8 cellular contexts compared by ENCODE assay signal in the genomic region with DNA sequence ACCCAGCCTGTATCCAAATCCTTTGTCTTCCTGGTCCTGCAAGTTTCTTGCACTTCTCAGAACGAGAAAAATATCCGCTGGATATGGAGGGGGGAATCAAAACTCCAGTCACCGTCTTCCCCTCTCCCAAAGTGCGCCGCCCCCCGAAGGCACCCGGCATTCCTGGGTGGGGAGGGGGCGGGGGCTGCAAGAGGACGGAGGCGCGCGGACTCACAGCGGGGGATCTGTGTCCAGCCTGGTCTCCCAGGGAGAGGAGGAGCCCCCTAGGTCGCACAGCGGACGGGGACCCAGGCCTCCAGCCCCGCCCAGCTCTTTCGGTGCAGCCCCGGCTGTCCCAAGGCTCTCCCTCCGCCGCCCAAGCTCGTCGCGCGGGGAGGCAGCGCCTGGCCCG. TPM values are rescaled to one million over a fixed set of nuclear protein-coding genes. Genes with fewer than 3 reads are reported as not detected.
DNase-seq lines count a peak whose midpoint lies in the region; ATAC-seq, FAIRE-seq and TF ChIP-seq lines count a peak whose summit lies in the region.

No MANE protein-coding gene starts in this region.

- H3K4me3 ChIP-seq in AG04450 (ENCODE audit: low read depth, low read length): peak overlapping the region; percentile 49
- peak overlapping the region; percentile 72 for H3K4me3 ChIP-seq in HUES6 (ENCODE audit: low read depth, low read length)
- H3K4me3 ChIP-seq in bronchial epithelial cell (ENCODE audit: low read depth, low read length): peak overlapping the region; percentile 40

- H3K9ac ChIP-seq in HUES6 (ENCODE audit: low read length): peak overlapping the region; percentile 41

- DNase-seq in AG04450 (ENCODE audit: low read depth, low spot score) (no peak), bronchial epithelial cell (ENCODE audit: low read depth) (no peak), naive B cell (no peak), dedifferentiated amniotic fluid mesenchymal stem cell (ENCODE audit: extremely low spot score) (no peak), NCI-H2171 (lab: John Stamatoyannopoulos, UW) (no peak), epidermal melanocyte (ENCODE audit: insufficient read length, low spot score) (no peak)

- H3K27me3 Mint-ChIP-seq in naive B cell: peaks cover 48 to 69% (median 52%) of the 10 kb centered on the region in 3 donors

- H3K4me3 Mint-ChIP-seq in naive B cell: peak overlapping the region; percentile 77 to 96 (median 90)

- peaks cover 26% of the 10 kb centered on the region for H3K4me1 ChIP-seq in HUES6 (ENCODE audit: control insufficient read depth, insufficient read depth, low read length)

- H3K27ac ChIP-seq in AG04450 (ENCODE audit: low read depth, low read length) (no peak overlapping the region), HUES6 (ENCODE audit: low read depth, low read length) (no peak overlapping the region)

- peaks cover 19 to 34% (median 26%) of the 10 kb centered on the region in 3 donors for H3K4me1 Mint-ChIP-seq in naive B cell

- FAIRE-seq in bronchial epithelial cell (lab: Jason Lieb, UNC): no peak

- CTCF ChIA-PET in AG04450 (lab: Charles Lee): interaction anchor here (0.6 to 4.3 kb wide), 26 partner anchors 10 to 465 kb away, joined by 3 to 55 read pairs (median 6); no protein-coding TSS in a partner anchor

- H3K9me3 ChIP-seq in AG04450 (ENCODE audit: control insufficient read depth, insufficient read depth, low read length) (peaks cover 6% of the 10 kb centered on the region), HUES6 (ENCODE audit: control insufficient read depth, insufficient read depth, low read depth, low read length) (no peaks in the 10 kb centered on the region)

- POLR2A ChIA-PET in AG04450 (lab: Yijun Ruan, JAX): interaction anchor here (0.6 to 1.4 kb wide), 2 partner anchors 109 to 121 kb away, joined by 3 read pairs; no protein-coding TSS in a partner anchor

- H3K36me3 ChIP-seq in HUES6 (ENCODE audit: control insufficient read depth, insufficient read depth, low read length): no peaks in the 10 kb centered on the region
- H3K36me3 ChIP-seq in bronchial epithelial cell (ENCODE audit: control insufficient read depth, insufficient read depth, low read length): no peaks in the 10 kb centered on the region

- ATAC-seq in naive B cell (ENCODE audit: low read depth in 2 of 2) (peak in 1 of 2 donors; percentile 0), HG03108 (IDR thresholded peaks at IDR 0.05; ENCODE audit: unreplicated experiment) (no peak)

- TF ChIP-seq CTCF in AG04450 (IDR thresholded peaks at IDR 0.05; ENCODE audit: low read depth, low read length) (no peak), bronchial epithelial cell (IDR thresholded peaks at IDR 0.05; ENCODE audit: insufficient read depth, low read length, severe bottlenecking) (no peak)

- no peaks in the 10 kb centered on the region for H3K36me3 Mint-ChIP-seq in naive B cell

- peaks cover 85% of the 10 kb centered on the region for H3K27me3 ChIP-seq in AG04450 (ENCODE audit: control insufficient read depth, insufficient read depth, low read length)
- H3K27me3 ChIP-seq in HUES6 (ENCODE audit: control insufficient read depth, insufficient read depth, low read length): peaks cover 100% of the 10 kb centered on the region
- peaks cover 41% of the 10 kb centered on the region for H3K27me3 ChIP-seq in bronchial epithelial cell (ENCODE audit: control insufficient read depth, insufficient read depth, low read length)

- no peak overlapping the region for H3K27ac Mint-ChIP-seq in naive B cell

- no peaks in the 10 kb centered on the region for H3K9me3 Mint-ChIP-seq in naive B cell

RNA-seq across cellular contexts. Expression of gene WNT11, which starts 2.1 kb away (rescaled TPM):
- polyA plus RNA-seq in AG04450 (2011; rRNA removed) (not detected in 2 replicates), naive B cell (ENCODE audit: low read depth in 6 of 6) (under 1 TPM in 1 of 6 donors, not detected in 5; 0.13 TPM)
- polyA minus RNA-seq in AG04450 (2011; rRNA and poly(A)+ RNA removed): not detected in 2 replicates
- 0.13 TPM in 1 of 2 replicates, not detected in the other for total RNA-seq in bronchial epithelial cell
